8 cellular contexts compared by ENCODE assay signal in genomic region chr17:69235338-69236058, GRCh38. TPM values are rescaled to one million over a fixed set of nuclear protein-coding genes. Genes with fewer than 3 reads are reported as not detected.
DNase-seq lines count a peak whose midpoint lies in the region; ATAC-seq, FAIRE-seq and TF ChIP-seq lines count a peak whose summit lies in the region.

No MANE protein-coding gene starts in this region.

- no peaks in the 10 kb centered on the region for H3K27me3 ChIP-seq in NT2/D1 (ENCODE audit: insufficient read depth, insufficient read length)

- ATAC-seq in GM21515 (IDR thresholded peaks at IDR 0.05; ENCODE audit: unreplicated experiment) = peak; percentile 96

- H3K36me3 ChIP-seq in NT2/D1 (ENCODE audit: insufficient read depth, insufficient read length, low read length) = no peaks in the 10 kb centered on the region

- H3K4me3 ChIP-seq in NT2/D1 (ENCODE audit: insufficient read length, low read depth) = no peak overlapping the region

- no peak for FAIRE-seq in D721Med (lab: Jason Lieb, UNC)
- peak; percentile 36 for FAIRE-seq in HTR-8/SVneo (lab: Jason Lieb, UNC)

- H3K4me1 ChIP-seq in NT2/D1 (ENCODE audit: insufficient read depth, insufficient read length) = no peaks in the 10 kb centered on the region

- peak; percentile 88 for TF ChIP-seq CTCF in D721Med (IDR thresholded peaks at IDR 0.05; ENCODE audit: insufficient read depth, missing control alignments)

- DNase-seq in D721Med (ENCODE audit: insufficient read length, low spot score) (no peak), HTR-8/SVneo (ENCODE audit: insufficient read length, low spot score) (peak; percentile 47), NT2/D1 (ENCODE audit: low read depth, low spot score) (peak; percentile 73), epidermal melanocyte (ENCODE audit: insufficient read length, low spot score) (peak; percentile 28), mucosa of gallbladder (ENCODE audit: low spot score) (peak; percentile 73)
- DNase-seq in activated CD8-positive, alpha-beta memory T cell treated with anti-CD3 and anti-CD28 coated beads, Interleukin-2, amount 50 U/mL, for 1 hour (ENCODE audit: extremely low read depth) = peak; percentile 8
- DNase-seq in stimulated activated CD8-positive, alpha-beta memory T cell treated with anti-CD3 and anti-CD28 coated beads, Interleukin-7, amount 100 ng/mL, for 4 hours (ENCODE audit: low read depth in 2 of 2) = peak; percentile 16 to 38

- H3K9me3 ChIP-seq in NT2/D1 (ENCODE audit: insufficient read depth, low read length) = peaks cover 6% of the 10 kb centered on the region; the same call in 1 of the 2 replicates

- no peak overlapping the region for H3K9ac ChIP-seq in NT2/D1 (ENCODE audit: insufficient read length, low read depth)

RNA-seq across cellular contexts. Expression of gene ABCA10, which starts 6.9 kb away (rescaled TPM):
- 8.7 TPM for total RNA-seq in mucosa of gallbladder
